ENCODE assay signal across 36 cellular contexts in genomic region chrX:153366878-153367538, GRCh38. TPM values are rescaled to one million over a fixed set of nuclear protein-coding genes. Genes with fewer than 3 reads are reported as not detected.
"Had no signal": no experiment of that assay in that cellular context is flagged by ENCODE, and none has a peak within 500 bp of the region (broad histone marks: within the 10 kb centered on the region; RNA-seq: fewer than 3 reads in every experiment).

No MANE protein-coding gene starts in this region.

- H3K27ac ChIP-seq: heart left ventricle, lower lobe of right lung, neural progenitor cell, neutrophil, ovary, prostate gland, sigmoid colon, spleen, tibial nerve, uterus had no signal

- H3K27ac Mint-ChIP-seq: immature natural killer cell; naive thymus-derived CD8-positive, alpha-beta T cell; nephron; neural progenitor cell; stimulated activated memory B cell treated with anti-CD40 and anti-IgM and Interleukin-4, amounts not matched to agents 10 μg/mL and 1 μg/mL and 100 μg/mL, for 72 hours; stimulated activated naive CD8-positive, alpha-beta T cell treated with anti-CD3 and anti-CD28 coated beads, Interleukin-15, amount 100 ng/mL, for 72 hours; type B pancreatic cell had no signal

- H3K9me3 Mint-ChIP-seq: immature natural killer cell; naive thymus-derived CD8-positive, alpha-beta T cell; stimulated activated memory B cell treated with anti-CD40 and anti-IgM and Interleukin-4, amounts not matched to agents 10 μg/mL and 1 μg/mL and 100 μg/mL, for 72 hours; stimulated activated naive CD8-positive, alpha-beta T cell treated with anti-CD3 and anti-CD28 coated beads, Interleukin-15, amount 100 ng/mL, for 72 hours; type B pancreatic cell had no signal

- H3K27me3 Mint-ChIP-seq: stimulated activated naive CD8-positive, alpha-beta T cell treated with anti-CD3 and anti-CD28 coated beads, Interleukin-15, amount 100 ng/mL, for 72 hours had no signal

- H2AFZ ChIP-seq: neural progenitor cell had no signal

- H3K4me1 Mint-ChIP-seq: immature natural killer cell; naive thymus-derived CD8-positive, alpha-beta T cell had no signal

- ATAC-seq: heart left ventricle; left ventricle myocardium superior; lower lobe of right lung; naive thymus-derived CD8-positive, alpha-beta T cell; right cardiac atrium; stimulated activated memory B cell treated with anti-CD40 and anti-IgM and Interleukin-4, amounts not matched to agents 10 μg/mL and 1 μg/mL and 100 μg/mL, for 72 hours; stimulated activated naive CD8-positive, alpha-beta T cell treated with anti-CD3 and anti-CD28 coated beads, Interleukin-15, amount 100 ng/mL, for 72 hours had no signal

- H3K4me1 ChIP-seq: heart left ventricle, lower lobe of right lung, neural progenitor cell, prostate gland, sigmoid colon, spleen, tibial nerve, uterus had no signal

- H3K36me3 Mint-ChIP-seq: immature natural killer cell; naive thymus-derived CD8-positive, alpha-beta T cell; neural progenitor cell; stimulated activated memory B cell treated with anti-CD40 and anti-IgM and Interleukin-4, amounts not matched to agents 10 μg/mL and 1 μg/mL and 100 μg/mL, for 72 hours; type B pancreatic cell had no signal

- H3K36me3 ChIP-seq: heart left ventricle, lower lobe of right lung, neural progenitor cell, neutrophil, ovary, prostate gland, sigmoid colon, spleen, tibial nerve, uterus had no signal

- H3K9me3 ChIP-seq: heart left ventricle, lower lobe of right lung, neutrophil, ovary, prostate gland, sigmoid colon, spleen, tibial nerve, uterus had no signal

- H3K27me3 ChIP-seq: neural progenitor cell, ovary, sigmoid colon, tibial nerve, uterus had no signal

- H3K9ac ChIP-seq: neural progenitor cell had no signal

- DNase-seq: heart left ventricle; hypothalamus; immature natural killer cell; islet precursor cell; left ventricle myocardium superior; lower lobe of right lung; mammary epithelial cell; mesenchymal stem cell; naive thymus-derived CD8-positive, alpha-beta T cell; occipital lobe; ovary; posterior cingulate gyrus; retina; right cardiac atrium; sigmoid colon; small intestine; spleen; stimulated activated CD4-positive, alpha-beta T cell treated with anti-CD3 and anti-CD28 coated beads, Interleukin-1b, Interleukin-23, amount 100 ng/mL, for 48 hours; stimulated activated CD4-positive, alpha-beta T cell treated with anti-CD3 and anti-CD28 coated beads, Interleukin-2, amount 100 ng/mL, for 48 hours; stimulated activated CD4-positive, alpha-beta T cell treated with anti-CD3 and anti-CD28 coated beads, Interleukin-4, amount 100 ng/mL, for 4 hours; stimulated activated CD8-positive, alpha-beta memory T cell treated with anti-CD3 and anti-CD28 coated beads, Interleukin-4, amount 100 ng/mL, for 48 hours; stimulated activated naive CD4-positive, alpha-beta T cell treated with Interleukin-2 at 50 U/mL for 16 hours; stimulated activated naive CD8-positive, alpha-beta T cell treated with anti-CD3 and anti-CD28 coated beads, Interleukin-15, amount 100 ng/mL, for 72 hours; substantia nigra; uterus had no signal

- H3K4me3 Mint-ChIP-seq: immature natural killer cell; naive thymus-derived CD8-positive, alpha-beta T cell; nephron; neural progenitor cell; stimulated activated memory B cell treated with anti-CD40 and anti-IgM and Interleukin-4, amounts not matched to agents 10 μg/mL and 1 μg/mL and 100 μg/mL, for 72 hours; stimulated activated naive CD8-positive, alpha-beta T cell treated with anti-CD3 and anti-CD28 coated beads, Interleukin-15, amount 100 ng/mL, for 72 hours; type B pancreatic cell had no signal

- H3K4me3 ChIP-seq: heart left ventricle, lower lobe of right lung, neural progenitor cell, ovary, prostate gland, sigmoid colon, spleen, tibial nerve, uterus had no signal

- H3K4me2 ChIP-seq: neural progenitor cell had no signal

RNA-seq across cellular contexts. Expression of gene PNMA6E, which starts 34.1 kb away (rescaled TPM):
- total RNA-seq: heart left ventricle; kidney epithelial cell; left ventricle myocardium superior; lower lobe of right lung; mucosa of gallbladder; naive thymus-derived CD8-positive, alpha-beta T cell; occipital lobe; right cardiac atrium; sigmoid colon; spleen; temporal lobe; tibial nerve; ureter; uterus had no signal
- polyA plus RNA-seq: heart left ventricle; immature natural killer cell; mammary epithelial cell; naive thymus-derived CD8-positive, alpha-beta T cell; right cardiac atrium; sigmoid colon; small intestine; spleen had no signal

RNA-seq across cellular contexts. Expression of gene PNMA6F, which starts 45.4 kb away (rescaled TPM):
- total RNA-seq: heart left ventricle; kidney epithelial cell; left ventricle myocardium superior; lower lobe of right lung; mammary epithelial cell; mucosa of gallbladder; naive thymus-derived CD8-positive, alpha-beta T cell; ovary; right cardiac atrium; sigmoid colon; spleen; ureter; uterus had no signal
- polyA plus RNA-seq: heart left ventricle; immature natural killer cell; mammary epithelial cell; naive thymus-derived CD8-positive, alpha-beta T cell; right cardiac atrium; sigmoid colon; small intestine; spleen had no signal
